In genomic region chr16:31072540-31073072, GRCh38 we compare ENCODE assay signal across 8 cellular contexts. TPM values are rescaled to one million over a fixed set of nuclear protein-coding genes. Genes with fewer than 3 reads are reported as not detected.
DNase-seq lines count a peak whose midpoint lies in the region; ATAC-seq, FAIRE-seq and TF ChIP-seq lines count a peak whose summit lies in the region.

No MANE protein-coding gene starts in this region.

- peak overlapping the region; percentile 68 for H3K27ac ChIP-seq in SU-DHL-6 (ENCODE audit: low read depth, low read length)
- H3K27ac ChIP-seq in endothelial cell of umbilical vein (ENCODE audit: insufficient read depth, low read depth, low read length) = peak overlapping the region; percentile 86

- no peaks in the 10 kb centered on the region for H3K27me3 ChIP-seq in SU-DHL-6 (ENCODE audit: low read length)
- H3K27me3 ChIP-seq in endothelial cell of umbilical vein (ENCODE audit: control insufficient read depth in 2 of 2, insufficient read depth in 2 of 2, low read length in 2 of 2) = no peaks in the 10 kb centered on the region

- H3K9me1 ChIP-seq in endothelial cell of umbilical vein (replicated peaks; ENCODE audit: control insufficient read depth, extremely low read depth, insufficient read depth, low read length) = no peaks in the 10 kb centered on the region

- no peak for TF ChIP-seq POLR2A in endothelial cell of umbilical vein (IDR thresholded peaks at IDR 0.05; ENCODE audit: low read depth, low read length)
- TF ChIP-seq POLR2A in H54 (IDR thresholded peaks at IDR 0.05; ENCODE audit: low read depth, low read length) = no peak; the same call in 1 of the 2 replicates

- peaks cover 14% of the 10 kb centered on the region for H3K4me1 ChIP-seq in endothelial cell of umbilical vein (ENCODE audit: control insufficient read depth, extremely low read depth, insufficient read depth, low read length)

- peaks cover 10% of the 10 kb centered on the region for H3K36me3 Mint-ChIP-seq in nephron (ENCODE audit: low read depth)

- H3K27ac Mint-ChIP-seq in nephron = peak overlapping the region; percentile 81 to 97 (median 92)

- H3K27me3 Mint-ChIP-seq in nephron (ENCODE audit: low read depth) = no peaks in the 10 kb centered on the region

- H3K9me3 ChIP-seq in SU-DHL-6 (ENCODE audit: insufficient read depth, low read length) (no peaks in the 10 kb centered on the region), endothelial cell of umbilical vein (replicated peaks; ENCODE audit: control insufficient read depth, insufficient read depth, low read length) (no peaks in the 10 kb centered on the region)

- peaks cover 30% of the 10 kb centered on the region for H3K4me1 Mint-ChIP-seq in nephron

- no peaks in the 10 kb centered on the region for H3K9me2 ChIP-seq in SU-DHL-6 (replicated peaks; ENCODE audit: insufficient read depth, low read length)

- TSS peak; percentile 41 for BruUV-seq in endothelial cell of umbilical vein (replicated peaks; lab: Mats Ljungman, UMichigan)

- H3K9me3 Mint-ChIP-seq in nephron = no peaks in the 10 kb centered on the region

- DNase-seq in D341Med (ENCODE audit: low spot score) (peak; percentile 30), endothelial cell of umbilical vein (ENCODE audit: low read depth, low spot score) (peak; percentile 40), H54 (ENCODE audit: insufficient read length, low spot score) (no peak), SHP77 treated with DMSO at 0.1 percent for 48 hours (lab: John Stamatoyannopoulos, UW) (no peak)

- intact Hi-C loops in endothelial cell of umbilical vein (cut with micrococcal nuclease) = loop anchor here (2.0 to 10.0 kb wide), 2 partner anchors 14 to 792 kb away; no protein-coding TSS in a partner anchor

- H3F3A ChIP-seq in SU-DHL-6 (ENCODE audit: insufficient read depth) = peaks cover 7% of the 10 kb centered on the region; the same call in 1 of the 2 replicates

- peak overlapping the region; percentile 91 for H3K4me2 ChIP-seq in SU-DHL-6 (ENCODE audit: low read depth, low read length, poor library complexity, severe bottlenecking)
- peak overlapping the region; percentile 93 for H3K4me2 ChIP-seq in endothelial cell of umbilical vein (ENCODE audit: insufficient read depth, low read length)

- CTCF ChIA-PET in endothelial cell of umbilical vein (lab: Charles Lee) = interaction anchor here (0.7 to 2.3 kb wide), 4 partner anchors 87 to 797 kb away, joined by 3 to 22 read pairs (median 4); partner anchors contain the start of gene HSD3B7

- H3K36me3 ChIP-seq in SU-DHL-6 (ENCODE audit: low read length) (no peaks in the 10 kb centered on the region), endothelial cell of umbilical vein (ENCODE audit: control insufficient read depth in 2 of 2, extremely low read depth in 1 of 2, insufficient read depth in 2 of 2, low read length in 2 of 2) (peaks cover 0 to 9% of the 10 kb centered on the region in 2 experiments)

- TF ChIP-seq CTCF in SU-DHL-6 (IDR thresholded peaks at IDR 0.05; ENCODE audit: insufficient read depth, low read length, poor library complexity, severe bottlenecking) (no peak), endothelial cell of umbilical vein (IDR thresholded peaks at IDR 0.05; ENCODE audit: extremely low read depth in 1 of 2, insufficient read depth in 1 of 2, low read depth in 1 of 2, low read length in 2 of 2) (no peak), nephron (IDR thresholded peaks at IDR 0.05; ENCODE audit: unreplicated experiment in 3 of 3) (no peak)

- H3K4me3 ChIP-seq in SU-DHL-6 (ENCODE audit: insufficient read depth, low read length, poor library complexity, severe bottlenecking) (peak overlapping the region; percentile 79), endothelial cell of umbilical vein (replicated peaks in 1 of 3; ENCODE audit: insufficient read depth in 1 of 3, low read depth in 1 of 3, low read length in 3 of 3) (peak overlapping the region; percentile 68 to 87 (median 87))

- H3K4me3 Mint-ChIP-seq in nephron = peak overlapping the region; percentile 98 to 100 (median 99)

- H2AFZ ChIP-seq in SU-DHL-6 (ENCODE audit: low read depth, low read length, severe bottlenecking) = peak overlapping the region; percentile 77
- peak overlapping the region; percentile 70 for H2AFZ ChIP-seq in endothelial cell of umbilical vein (ENCODE audit: low read depth, low read length)

- FAIRE-seq in endothelial cell of umbilical vein (lab: Jason Lieb, UNC) (peak; percentile 81), H54 (lab: Jason Lieb, UNC) (no peak)

- H3K9ac ChIP-seq in SU-DHL-6 (ENCODE audit: low read length) = peak overlapping the region; percentile 77
- H3K9ac ChIP-seq in endothelial cell of umbilical vein (replicated peaks; ENCODE audit: extremely low read depth, insufficient read depth, low read length) = peak overlapping the region; percentile 97

- POLR2A ChIA-PET in endothelial cell of umbilical vein (lab: Charles Lee) = no interaction called here

- H3K79me2 ChIP-seq in SU-DHL-6 (ENCODE audit: insufficient read depth, low read length) (peaks cover 62% of the 10 kb centered on the region), endothelial cell of umbilical vein (ENCODE audit: control insufficient read depth, insufficient read depth, low read length) (peaks cover 52% of the 10 kb centered on the region)

- dilution Hi-C loops in endothelial cell of umbilical vein (cut with MboI; ENCODE audit: extremely low pct_ligation_motif_present, low sequenced_read_pairs) = no loop called here

- H4K20me1 ChIP-seq in SU-DHL-6 (ENCODE audit: low read depth, low read length) (no peaks in the 10 kb centered on the region), endothelial cell of umbilical vein (replicated peaks; ENCODE audit: control insufficient read depth, extremely low read depth, insufficient read depth, low read length) (no peaks in the 10 kb centered on the region)

- ATAC-seq in HG03135 (IDR thresholded peaks at IDR 0.05; ENCODE audit: unreplicated experiment) (peak; percentile 0), GM18517 (IDR thresholded peaks at IDR 0.05; ENCODE audit: unreplicated experiment) (no peak)

TF ChIP-seq in endothelial cell of umbilical vein, 7 proteins besides CTCF, POLR2A, EP300 and RAD21:
- no peak for TF ChIP-seq MAX (IDR thresholded peaks at IDR 0.05; ENCODE audit: insufficient read depth, insufficient read length)
- TF ChIP-seq POLR2AphosphoS5 (IDR thresholded peaks at IDR 0.05; ENCODE audit: insufficient read depth, low read depth, low read length) = no peak
- no peak for TF ChIP-seq MYC (IDR thresholded peaks at IDR 0.05; ENCODE audit: low read depth, low read length)
- no peak for TF ChIP-seq FOS (IDR thresholded peaks at IDR 0.05; ENCODE audit: borderline replicate concordance, insufficient read depth, low read length)

RNA-seq across cellular contexts. Expression of gene ZNF668, which starts 1.4 kb away (rescaled TPM):
- 11.6 and 13.3 TPM in 2 replicates for total RNA-seq in endothelial cell of umbilical vein
- polyA plus RNA-seq in endothelial cell of umbilical vein = 11.8 and 14.4 TPM in 2 replicates
- polyA plus RNA-seq in endothelial cell of umbilical vein (2011; cell fraction: cytosol; rRNA removed) = 5.1 and 7.3 TPM in 2 replicates
- 5.0 and 5.7 TPM in 2 replicates for polyA plus RNA-seq in endothelial cell of umbilical vein (2011; cell fraction: nucleus; rRNA removed)
- 6.3 TPM in 2 replicates for polyA plus RNA-seq in endothelial cell of umbilical vein (2012)
- 6.9 and 8.0 TPM in 2 replicates for polyA minus RNA-seq in endothelial cell of umbilical vein
- polyA minus RNA-seq in endothelial cell of umbilical vein (2011; cell fraction: cytosol; rRNA and poly(A)+ RNA removed) = 14.7 TPM
- 4.0 and 7.6 TPM in 2 replicates for polyA minus RNA-seq in endothelial cell of umbilical vein (2011; cell fraction: nucleus; rRNA and poly(A)+ RNA removed)

RNA-seq across cellular contexts. Expression of gene ZNF646, which starts 1.6 kb away (rescaled TPM):
- 13.1 and 15.9 TPM in 2 replicates for total RNA-seq in endothelial cell of umbilical vein
- 4.1 and 5.9 TPM in 2 replicates for polyA plus RNA-seq in endothelial cell of umbilical vein
- polyA plus RNA-seq in endothelial cell of umbilical vein (2011; cell fraction: cytosol; rRNA removed) = 2.7 and 3.3 TPM in 2 replicates
- 7.1 and 8.5 TPM in 2 replicates for polyA plus RNA-seq in endothelial cell of umbilical vein (2011; cell fraction: nucleus; rRNA removed)
- polyA plus RNA-seq in endothelial cell of umbilical vein (2012) = 8.0 and 8.4 TPM in 2 replicates
- polyA minus RNA-seq in endothelial cell of umbilical vein = 9.7 and 23.9 TPM in 2 replicates
- polyA minus RNA-seq in endothelial cell of umbilical vein (2011; cell fraction: cytosol; rRNA and poly(A)+ RNA removed) = 7.4 TPM
- polyA minus RNA-seq in endothelial cell of umbilical vein (2011; cell fraction: nucleus; rRNA and poly(A)+ RNA removed) = 13.3 and 20.9 TPM in 2 replicates

RNA-seq across cellular contexts. Expression of gene PRSS53, which starts 16.1 kb away (rescaled TPM):
- total RNA-seq in endothelial cell of umbilical vein = 2.8 and 4.5 TPM in 2 replicates
- polyA plus RNA-seq in endothelial cell of umbilical vein = 3.5 and 4.6 TPM in 2 replicates
- 0.49 and 0.90 TPM in 2 replicates for polyA plus RNA-seq in endothelial cell of umbilical vein (2011; cell fraction: cytosol; rRNA removed)
- polyA plus RNA-seq in endothelial cell of umbilical vein (2011; cell fraction: nucleus; rRNA removed) = 23.7 and 25.2 TPM in 2 replicates
- polyA plus RNA-seq in endothelial cell of umbilical vein (2012) = 1.4 and 1.8 TPM in 2 replicates
- 1.1 and 1.7 TPM in 2 replicates for polyA minus RNA-seq in endothelial cell of umbilical vein
- 0.20 TPM for polyA minus RNA-seq in endothelial cell of umbilical vein (2011; cell fraction: cytosol; rRNA and poly(A)+ RNA removed)
- polyA minus RNA-seq in endothelial cell of umbilical vein (2011; cell fraction: nucleus; rRNA and poly(A)+ RNA removed) = 2.5 and 4.8 TPM in 2 replicates

RNA-seq across cellular contexts. Expression of gene VKORC1, which starts 22.0 kb away (rescaled TPM):
- total RNA-seq in endothelial cell of umbilical vein = 91.8 and 93.5 TPM in 2 replicates
- 586 and 728 TPM in 2 replicates for polyA plus RNA-seq in endothelial cell of umbilical vein
- polyA plus RNA-seq in endothelial cell of umbilical vein (2011; cell fraction: cytosol; rRNA removed) = 280 and 326 TPM in 2 replicates
- 108 and 116 TPM in 2 replicates for polyA plus RNA-seq in endothelial cell of umbilical vein (2011; cell fraction: nucleus; rRNA removed)
- polyA plus RNA-seq in endothelial cell of umbilical vein (2012) = 127 and 148 TPM in 2 replicates
- polyA minus RNA-seq in endothelial cell of umbilical vein = 286 and 321 TPM in 2 replicates
- polyA minus RNA-seq in endothelial cell of umbilical vein (2011; cell fraction: cytosol; rRNA and poly(A)+ RNA removed) = 75.9 TPM
- polyA minus RNA-seq in endothelial cell of umbilical vein (2011; cell fraction: nucleus; rRNA and poly(A)+ RNA removed) = 22.7 and 23.5 TPM in 2 replicates

RNA-seq across cellular contexts. Expression of gene BCKDK, which starts 35.6 kb away (rescaled TPM):
- 56.5 and 57.8 TPM in 2 replicates for total RNA-seq in endothelial cell of umbilical vein
- polyA plus RNA-seq in endothelial cell of umbilical vein = 78.3 and 96.7 TPM in 2 replicates
- polyA plus RNA-seq in endothelial cell of umbilical vein (2011; cell fraction: cytosol; rRNA removed) = 54.0 and 59.0 TPM in 2 replicates
- 47.8 and 53.5 TPM in 2 replicates for polyA plus RNA-seq in endothelial cell of umbilical vein (2011; cell fraction: nucleus; rRNA removed)
- polyA plus RNA-seq in endothelial cell of umbilical vein (2012) = 55.8 and 72.9 TPM in 2 replicates
- 27.8 and 28.1 TPM in 2 replicates for polyA minus RNA-seq in endothelial cell of umbilical vein
- polyA minus RNA-seq in endothelial cell of umbilical vein (2011; cell fraction: cytosol; rRNA and poly(A)+ RNA removed) = 20.4 TPM
- polyA minus RNA-seq in endothelial cell of umbilical vein (2011; cell fraction: nucleus; rRNA and poly(A)+ RNA removed) = 14.4 and 19.6 TPM in 2 replicates

Comparison
In these comparisons a context has a peak if more than half of its experiments do, and no peak if none do; other contexts are left out.
1. DNase-seq: peak in D341Med (single experiment) and endothelial cell of umbilical vein (single experiment); none in H54 (single experiment) and SHP77 treated with DMSO at 0.1 percent for 48 hours (single experiment).